8 cellular contexts compared by ENCODE assay signal in the genomic region with DNA sequence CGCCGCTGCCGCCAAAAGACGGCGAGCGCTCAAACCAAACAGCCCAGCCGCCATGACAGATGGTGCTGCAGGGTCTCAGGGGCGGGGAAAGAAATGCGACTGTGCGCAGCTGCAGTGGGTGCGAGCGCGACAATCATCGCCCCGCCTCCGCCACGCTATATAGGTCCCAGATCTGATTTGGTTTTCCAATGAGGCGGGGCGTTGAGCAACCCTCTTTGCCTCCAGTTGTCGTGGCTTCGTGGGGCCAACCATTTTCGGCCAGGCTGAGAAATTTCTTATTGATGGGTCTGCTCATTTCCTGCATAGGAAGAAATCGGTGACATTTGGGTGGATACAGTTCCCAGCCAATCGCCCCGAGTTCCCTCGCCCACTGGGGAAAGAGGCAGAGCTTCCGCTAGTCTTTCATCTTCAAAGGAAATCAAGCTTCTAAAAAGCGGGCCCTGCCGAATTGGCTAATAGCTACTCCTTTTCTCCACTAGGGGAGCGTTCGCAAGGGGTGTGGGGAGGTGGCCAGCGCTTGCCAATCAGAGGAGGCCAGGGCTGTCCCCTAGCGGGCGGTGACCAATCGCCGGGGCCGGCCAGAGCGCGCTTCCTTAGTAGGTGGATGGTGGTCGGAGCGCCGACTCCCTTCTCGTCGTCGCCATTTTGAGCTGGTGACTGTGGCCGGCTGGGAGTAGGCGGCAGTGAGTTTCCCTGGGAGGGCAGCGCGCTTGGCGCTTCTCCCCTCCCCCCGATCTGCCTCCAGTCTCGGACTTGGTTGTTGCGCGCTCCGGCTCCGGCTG. TPM values are rescaled to one million over a fixed set of nuclear protein-coding genes. Genes with fewer than 3 reads are reported as not detected.
DNase-seq lines count a peak whose midpoint lies in the region; ATAC-seq, FAIRE-seq and TF ChIP-seq lines count a peak whose summit lies in the region.

A gene (minus strand): TSS at position 77 of the 782 bp plus-strand sequence. CDS start 23 bp downstream, at position 54.
A gene with protein sequence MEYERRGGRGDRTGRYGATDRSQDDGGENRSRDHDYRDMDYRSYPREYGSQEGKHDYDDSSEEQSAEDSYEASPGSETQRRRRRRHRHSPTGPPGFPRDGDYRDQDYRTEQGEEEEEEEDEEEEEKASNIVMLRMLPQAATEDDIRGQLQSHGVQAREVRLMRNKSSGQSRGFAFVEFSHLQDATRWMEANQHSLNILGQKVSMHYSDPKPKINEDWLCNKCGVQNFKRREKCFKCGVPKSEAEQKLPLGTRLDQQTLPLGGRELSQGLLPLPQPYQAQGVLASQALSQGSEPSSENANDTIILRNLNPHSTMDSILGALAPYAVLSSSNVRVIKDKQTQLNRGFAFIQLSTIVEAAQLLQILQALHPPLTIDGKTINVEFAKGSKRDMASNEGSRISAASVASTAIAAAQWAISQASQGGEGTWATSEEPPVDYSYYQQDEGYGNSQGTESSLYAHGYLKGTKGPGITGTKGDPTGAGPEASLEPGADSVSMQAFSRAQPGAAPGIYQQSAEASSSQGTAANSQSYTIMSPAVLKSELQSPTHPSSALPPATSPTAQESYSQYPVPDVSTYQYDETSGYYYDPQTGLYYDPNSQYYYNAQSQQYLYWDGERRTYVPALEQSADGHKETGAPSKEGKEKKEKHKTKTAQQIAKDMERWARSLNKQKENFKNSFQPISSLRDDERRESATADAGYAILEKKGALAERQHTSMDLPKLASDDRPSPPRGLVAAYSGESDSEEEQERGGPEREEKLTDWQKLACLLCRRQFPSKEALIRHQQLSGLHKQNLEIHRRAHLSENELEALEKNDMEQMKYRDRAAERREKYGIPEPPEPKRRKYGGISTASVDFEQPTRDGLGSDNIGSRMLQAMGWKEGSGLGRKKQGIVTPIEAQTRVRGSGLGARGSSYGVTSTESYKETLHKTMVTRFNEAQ (plus strand): TSS at position 596 of the 782 bp plus-strand sequence. CDS start 2,261 bp downstream, outside the sequence.

- peak within 1 kb of the TSS; percentile 82 for H3K27ac ChIP-seq in HUES48 (ENCODE audit: low read depth, low read length)
- peak within 1 kb of the TSS; percentile 83 for H3K27ac ChIP-seq in H1 (ENCODE audit: low read depth, low read length)

- H3K27me3 ChIP-seq in HUES48 (ENCODE audit: control insufficient read depth, insufficient read depth, low read length): no peaks in the 10 kb centered on the region
- H3K27me3 ChIP-seq in NT2/D1 (ENCODE audit: insufficient read depth, insufficient read length): no peaks in the 10 kb centered on the region
- no peaks in the 10 kb centered on the region for H3K27me3 ChIP-seq in H1 (replicated peaks in 1 of 4; ENCODE audit: control insufficient read depth in 3 of 4, extremely low read depth in 1 of 4, insufficient read depth in 3 of 4, low read length in 3 of 4)

- peak within 1 kb of the TSS; percentile 78 for H3K18ac ChIP-seq in H1 (ENCODE audit: extremely low read depth, low read length)

- 1% methylated on average over 23 of the region's 56 CpGs; no CpG with 5 or more reads in 1 of the 2 experiments for WGBS in H1 (ENCODE audit: extremely low coverage in 1 of 2, insufficient coverage in 1 of 2, insufficient read length in 1 of 2, insufficient replicate concordance in 2 of 2, low coverage in 1 of 2, low lambda C conversion rate in 2 of 2, missing lambda C conversion rate in 1 of 2), 2 experiments

- H4K5ac ChIP-seq in H1 (ENCODE audit: insufficient read length, low read depth, low read length): peak within 1 kb of the TSS; percentile 98

- H3K4me2 ChIP-seq in H1 (ENCODE audit: insufficient read depth in 1 of 2, low read depth in 2 of 2, low read length in 2 of 2): peak within 1 kb of the TSS; percentile 78 to 92

- peak; percentile 62 for FAIRE-seq in H1 (lab: Jason Lieb, UNC)

- no peaks in the 10 kb centered on the region for H3K27me3 Mint-ChIP-seq in activated CD8-positive, alpha-beta memory T cell treated with anti-CD3 and anti-CD28 coated beads, Interleukin-2, amount 10 ng/mL, durations not matched to agents 7 days and 5 days

- no peak within 1 kb of the TSS for H3K4ac ChIP-seq in H1 (replicated peaks; ENCODE audit: insufficient read length, low read depth, low read length)

- H2BK120ac ChIP-seq in H1 (replicated peaks; ENCODE audit: low read depth, low read length): no peak within 1 kb of the TSS

- peak within 1 kb of the TSS; percentile 89; the same call in 1 of the 2 replicates for H4K8ac ChIP-seq in H1 (ENCODE audit: extremely low read depth, insufficient read depth, low read length)

- peak within 1 kb of the TSS; percentile 84 for H3K56ac ChIP-seq in H1 (replicated peaks; ENCODE audit: insufficient read length, low read depth, low read length)

- CTCF ChIA-PET in activated CD8-positive, alpha-beta memory T cell treated with anti-CD3 and anti-CD28 coated beads, Interleukin-2, amount 10 ng/mL, durations not matched to agents 7 days and 5 days (lab: Charles Lee): interaction anchor here (0.6 to 1.5 kb wide), 7 partner anchors 10 to 378 kb away, joined by 3 to 10 read pairs (median 4); a partner anchor contains a TSS
- CTCF ChIA-PET in H1 (lab: Charles Lee; ENCODE audit: partially characterized antibody): interaction anchor here (0.6 to 1.6 kb wide), 7 partner anchors 8 to 438 kb away, joined by 3 to 4 read pairs (median 4); no protein-coding TSS in a partner anchor

- H3K36me3 Mint-ChIP-seq in activated CD8-positive, alpha-beta memory T cell treated with anti-CD3 and anti-CD28 coated beads, Interleukin-2, amount 10 ng/mL, durations not matched to agents 7 days and 5 days: peaks cover 36% of the 10 kb centered on the region

- no peak for TF ChIP-seq RAD21 in H1 (IDR thresholded peaks at IDR 0.05 in 1 of 2, conservative IDR thresholded peaks at IDR 0.05 in 1 of 2; ENCODE audit: low read depth in 2 of 2, low read length in 2 of 2)

- peak within 1 kb of the TSS; percentile 29; the same call in 1 of the 2 replicates for H2BK12ac ChIP-seq in H1 (ENCODE audit: low read depth, low read length)

- H3K79me2 ChIP-seq in H1 (ENCODE audit: control insufficient read depth in 1 of 2, insufficient read depth in 2 of 2, low read length in 2 of 2): peaks cover 19 to 57% of the 10 kb centered on the region in 2 experiments

- peak; percentile 89 for DNase-seq in D341Med (ENCODE audit: low spot score)
- peak; percentile 94 for DNase-seq in NT2/D1 (ENCODE audit: low read depth, low spot score)
- peak; percentile 96 for DNase-seq in activated CD8-positive, alpha-beta memory T cell treated with anti-CD3 and anti-CD28 coated beads, Interleukin-2, amount 10 ng/mL, durations not matched to agents 7 days and 5 days
- peak; percentile 70 to 80 for DNase-seq in H1 (ENCODE audit: low read depth in 1 of 2, low spot score in 2 of 2)
- DNase-seq in mesenteric fat pad (ENCODE audit: low spot score): peak; percentile 95
- peak; percentile 50 for DNase-seq in stimulated activated CD8-positive, alpha-beta memory T cell treated with anti-CD3 and anti-CD28 coated beads, Interleukin-15, amount 100 ng/mL, for 24 hours (ENCODE audit: low read depth)

- TF ChIP-seq EP300 in H1 (IDR thresholded peaks at IDR 0.05; ENCODE audit: borderline replicate concordance in 1 of 2, low read depth in 2 of 2, low read length in 2 of 2): no peak

- peak; percentile 30 to 66 (median 39) for TF ChIP-seq CTCF in H1 (IDR thresholded peaks at IDR 0.05; ENCODE audit: control extremely low read depth in 1 of 3, insufficient read depth in 1 of 3, low read depth in 1 of 3, low read length in 3 of 3)

- H2AK5ac ChIP-seq in H1 (ENCODE audit: low read depth, low read length): 0 out of 2 replicates have a peak within 1 kb of the TSS, but pooled peaks have one; percentile 39

- H3K4me1 Mint-ChIP-seq in activated CD8-positive, alpha-beta memory T cell treated with anti-CD3 and anti-CD28 coated beads, Interleukin-2, amount 10 ng/mL, durations not matched to agents 7 days and 5 days: peaks cover 23% of the 10 kb centered on the region

- peaks cover 2% of the 10 kb centered on the region; the same call in 1 of the 2 replicates for H3K79me1 ChIP-seq in H1 (ENCODE audit: low read depth, low read length)

- 0 out of 2 replicates have a peak, but pooled peaks cover 4% of the 10 kb centered on the region for H3K4me1 ChIP-seq in HUES48 (ENCODE audit: control insufficient read depth, insufficient read depth, low read length)
- peaks cover 9% of the 10 kb centered on the region for H3K4me1 ChIP-seq in NT2/D1 (ENCODE audit: insufficient read depth, insufficient read length)
- H3K4me1 ChIP-seq in H1 (replicated peaks in 1 of 4; ENCODE audit: control insufficient read depth in 3 of 4, insufficient read depth in 4 of 4, low read length in 3 of 4): peaks cover 0 to 6% (median 2%) of the 10 kb centered on the region in 4 experiments; a peak in 4 of 7 replicates

- no peaks in the 10 kb centered on the region for H3K9me3 ChIP-seq in HUES48 (ENCODE audit: control insufficient read depth, insufficient read depth, low read length)
- H3K9me3 ChIP-seq in NT2/D1 (ENCODE audit: insufficient read depth, low read length): no peaks in the 10 kb centered on the region
- no peaks in the 10 kb centered on the region for H3K9me3 ChIP-seq in H1 (ENCODE audit: insufficient read depth in 2 of 2, low read depth in 1 of 2, low read length in 1 of 2)

- peaks cover 11 to 13% of the 10 kb centered on the region in 2 experiments for H4K20me1 ChIP-seq in H1 (replicated peaks in 1 of 2; ENCODE audit: control insufficient read depth in 1 of 2, insufficient read depth in 2 of 2, low read length in 2 of 2)

- H3K36me3 ChIP-seq in HUES48 (ENCODE audit: control insufficient read depth, insufficient read depth, low read length) (peaks cover 27% of the 10 kb centered on the region), NT2/D1 (ENCODE audit: insufficient read depth, insufficient read length, low read length) (peaks cover 54% of the 10 kb centered on the region), H1 (ENCODE audit: control insufficient read depth in 2 of 4, insufficient read depth in 4 of 4, low read length in 3 of 4) (peaks cover 0 to 10% (median 4%) of the 10 kb centered on the region in 4 experiments; a peak in 4 of 8 replicates)

- peak; percentile 56 to 79 for TF ChIP-seq POLR2A in H1 (IDR thresholded peaks at IDR 0.05; ENCODE audit: control extremely low read depth in 1 of 2, low read depth in 2 of 2, low read length in 2 of 2)

- H2BK15ac ChIP-seq in H1 (ENCODE audit: low read length): no peak within 1 kb of the TSS

- peak within 1 kb of the TSS; percentile 98 for H3K4me3 Mint-ChIP-seq in activated CD8-positive, alpha-beta memory T cell treated with anti-CD3 and anti-CD28 coated beads, Interleukin-2, amount 10 ng/mL, durations not matched to agents 7 days and 5 days

- H3K9me3 Mint-ChIP-seq in activated CD8-positive, alpha-beta memory T cell treated with anti-CD3 and anti-CD28 coated beads, Interleukin-2, amount 10 ng/mL, durations not matched to agents 7 days and 5 days (ENCODE audit: low read depth): no peaks in the 10 kb centered on the region

- POLR2A ChIA-PET in H1 (lab: Charles Lee; ENCODE audit: partially characterized antibody): interaction anchor here (0.6 to 3.9 kb wide), 12 partner anchors 9 to 854 kb away, joined by 3 to 28 read pairs (median 4); a partner anchor contains a TSS

- no peak within 1 kb of the TSS for H2BK20ac ChIP-seq in H1 (ENCODE audit: low read length)

- no peak within 1 kb of the TSS for H3K14ac ChIP-seq in H1 (ENCODE audit: insufficient read length)

- H4K91ac ChIP-seq in H1 (replicated peaks; ENCODE audit: insufficient read length, low read length): no peak within 1 kb of the TSS

- peak within 1 kb of the TSS; percentile 88 for H3K9ac ChIP-seq in HUES48 (ENCODE audit: low read depth, low read length)
- H3K9ac ChIP-seq in NT2/D1 (ENCODE audit: insufficient read length, low read depth): peak within 1 kb of the TSS; percentile 96
- H3K9ac ChIP-seq in H1 (replicated peaks in 1 of 4; ENCODE audit: extremely low read depth in 1 of 4, low read depth in 3 of 4, low read length in 3 of 4): peak within 1 kb of the TSS; percentile 87 to 95 (median 90)

- ATAC-seq in GM21390 (IDR thresholded peaks at IDR 0.05; ENCODE audit: unreplicated experiment): peak; percentile 89
- peak; percentile 95 for ATAC-seq in activated CD8-positive, alpha-beta memory T cell treated with anti-CD3 and anti-CD28 coated beads, Interleukin-2, amount 10 ng/mL, durations not matched to agents 7 days and 5 days

- H3K23ac ChIP-seq in H1 (ENCODE audit: insufficient read length): no peak within 1 kb of the TSS

- H2BK5ac ChIP-seq in H1 (ENCODE audit: low read depth, low read length): peak within 1 kb of the TSS; percentile 75; the same call in 1 of the 2 replicates

- H3K23me2 ChIP-seq in H1 (ENCODE audit: low read depth, low read length): peaks cover 9% of the 10 kb centered on the region; the same call in 1 of the 2 replicates

- peak within 1 kb of the TSS; percentile 99 for H3K27ac Mint-ChIP-seq in activated CD8-positive, alpha-beta memory T cell treated with anti-CD3 and anti-CD28 coated beads, Interleukin-2, amount 10 ng/mL, durations not matched to agents 7 days and 5 days

- H3K4me3 ChIP-seq in HUES48 (ENCODE audit: low read depth, low read length) (peak within 1 kb of the TSS; percentile 95), NT2/D1 (ENCODE audit: insufficient read length, low read depth) (peak within 1 kb of the TSS; percentile 93), H1 (ENCODE audit: extremely low read depth in 1 of 4, insufficient read depth in 2 of 4, low read depth in 3 of 4, low read length in 4 of 4) (peak within 1 kb of the TSS; percentile 74 to 97 (median 84))

- H2AFZ ChIP-seq in H1 (ENCODE audit: low read length): no peak within 1 kb of the TSS

RNA-seq across cellular contexts. Expression of the first gene that starts in this region (rescaled TPM):
- total RNA-seq in activated CD8-positive, alpha-beta memory T cell treated with anti-CD3 and anti-CD28 coated beads, Interleukin-2, amount 10 ng/mL, durations not matched to agents 7 days and 5 days: 10 to 100 TPM; 82.7 to 97.6 TPM
- 120 and 127 TPM in 2 replicates for total RNA-seq in H1 (2021; fragmentation: NEBNext Ultra II Directional; extraction: Animal tissue kit (Norgen Biotek cat#: 25700))
- 131 and 178 TPM in 2 replicates for polyA plus RNA-seq in H1 (2011; rRNA removed)
- 113 TPM for polyA plus RNA-seq in H1 (2011; cell fraction: cytosol; rRNA removed)
- polyA plus RNA-seq in H1 (2011; cell fraction: nucleus; rRNA removed): 103 TPM
- 87.9 to 121 TPM (median 120 TPM) in 4 replicates for polyA plus RNA-seq in H1 (2012, experiment 1 of 2)
- 95.2 TPM for polyA plus RNA-seq in H1 (2012, experiment 2 of 2)
- 120 TPM for polyA plus RNA-seq in H1 (2013, experiment 1 of 2)
- polyA plus RNA-seq in H1 (2013, experiment 2 of 2): 139 TPM
- 56.4 and 66.3 TPM in 2 replicates for polyA minus RNA-seq in H1 (2011; rRNA and poly(A)+ RNA removed)
- 26.3 TPM for polyA minus RNA-seq in H1 (2011; cell fraction: cytosol; rRNA and poly(A)+ RNA removed)
- 38.8 TPM for polyA minus RNA-seq in H1 (2011; cell fraction: nucleus; rRNA and poly(A)+ RNA removed)
- total RNA-seq in mesenteric fat pad: 58.6 TPM

RNA-seq across cellular contexts. Expression of the second gene that starts in this region (rescaled TPM):
- total RNA-seq in activated CD8-positive, alpha-beta memory T cell treated with anti-CD3 and anti-CD28 coated beads, Interleukin-2, amount 10 ng/mL, durations not matched to agents 7 days and 5 days: 10 to 100 TPM; 64.9 to 65.6 TPM
- 64.0 and 69.8 TPM in 2 replicates for total RNA-seq in H1 (2021; fragmentation: NEBNext Ultra II Directional; extraction: Animal tissue kit (Norgen Biotek cat#: 25700))
- 35.7 and 60.8 TPM in 2 replicates for polyA plus RNA-seq in H1 (2011; rRNA removed)
- polyA plus RNA-seq in H1 (2011; cell fraction: cytosol; rRNA removed): 42.0 TPM
- polyA plus RNA-seq in H1 (2011; cell fraction: nucleus; rRNA removed): 83.4 TPM
- polyA plus RNA-seq in H1 (2012, experiment 1 of 2): 34.4 to 65.4 TPM (median 57.5 TPM) in 4 replicates
- 35.6 TPM for polyA plus RNA-seq in H1 (2012, experiment 2 of 2)
- polyA plus RNA-seq in H1 (2013, experiment 1 of 2): 42.9 TPM
- polyA plus RNA-seq in H1 (2013, experiment 2 of 2): 41.4 TPM
- 26.5 and 36.4 TPM in 2 replicates for polyA minus RNA-seq in H1 (2011; rRNA and poly(A)+ RNA removed)
- 48.5 TPM for polyA minus RNA-seq in H1 (2011; cell fraction: cytosol; rRNA and poly(A)+ RNA removed)
- polyA minus RNA-seq in H1 (2011; cell fraction: nucleus; rRNA and poly(A)+ RNA removed): 25.3 TPM
- 23.6 TPM for total RNA-seq in mesenteric fat pad

Comparison
In these comparisons a context has a peak if more than half of its experiments do, and no peak if none do; other contexts are left out.
1. Peak in every context shown above with its lines: DNase-seq, ATAC-seq, H3K4me3 ChIP-seq and H3K27ac ChIP-seq.